ENCODE assay signal across 25 cellular contexts in the genomic region with DNA sequence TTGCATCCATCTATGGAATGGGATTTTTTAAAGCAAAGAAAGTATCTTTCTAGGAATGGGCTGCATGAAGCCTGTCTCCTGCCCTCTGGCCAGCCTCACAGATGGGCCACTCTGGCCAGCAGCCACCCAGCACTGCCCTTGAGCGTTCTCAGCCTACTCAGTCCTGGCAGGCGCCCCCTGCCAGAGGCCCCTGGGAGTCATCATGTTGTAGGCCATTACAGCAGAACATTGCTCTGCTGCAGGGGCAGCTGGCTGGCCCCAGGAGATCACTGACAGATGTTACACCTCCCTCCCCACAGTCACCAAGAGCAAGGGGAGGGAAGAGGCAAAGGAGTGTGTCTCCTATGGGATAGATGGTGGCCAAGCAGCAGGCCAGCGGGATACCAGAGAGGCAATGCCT.
DNase-seq lines count a peak whose midpoint lies in the region; ATAC-seq and TF ChIP-seq lines count a peak whose summit lies in the region.
"Had no signal": no experiment of that assay in that cellular context is flagged by ENCODE, and none has a peak within 500 bp of the region (broad histone marks: within the 10 kb centered on the region; RNA-seq: fewer than 3 reads in every experiment).

No MANE protein-coding gene starts in this region.

- H4K91ac ChIP-seq in neuronal stem cell (ENCODE audit: low read depth, low read length, poor library complexity) = no peak overlapping the region

- no peak overlapping the region for H2BK15ac ChIP-seq in neuronal stem cell (ENCODE audit: low read length)

- ATAC-seq in Right ventricle myocardium inferior = peak; percentile 72
- ATAC-seq: effector memory CD8-positive, alpha-beta T cell; esophagus mucosa; foreskin keratinocyte; GM12878; stimulated activated naive CD8-positive, alpha-beta T cell treated with anti-CD3 and anti-CD28 coated beads, Interleukin-15, amount 100 ng/mL, for 72 hours had no signal

- peaks cover 3% of the 10 kb centered on the region for H3K9me3 Mint-ChIP-seq in endodermal cell
- H3K9me3 Mint-ChIP-seq in activated CD4-positive, alpha-beta memory T cell treated with anti-CD3 and anti-CD28 coated beads for 36 hours = no peaks in the 10 kb centered on the region
- H3K9me3 Mint-ChIP-seq: activated B cell treated with CpG ODN at 0.5 μM for 24 hours; effector memory CD8-positive, alpha-beta T cell; stimulated activated naive CD8-positive, alpha-beta T cell treated with anti-CD3 and anti-CD28 coated beads, Interleukin-15, amount 100 ng/mL, for 72 hours had no signal

- no peak overlapping the region for H3K4me3 ChIP-seq in endodermal cell (ENCODE audit: low read length)
- H3K4me3 ChIP-seq in neuronal stem cell (ENCODE audit: low read length in 2 of 2) = no peak overlapping the region
- no peak overlapping the region for H3K4me3 ChIP-seq in suprapubic skin
- H3K4me3 ChIP-seq: GM12878, hepatocyte, sigmoid colon, tibial artery had no signal

- peak; percentile 74 for DNase-seq in Right ventricle myocardium inferior (ENCODE audit: missing footprints)
- DNase-seq in cardiac septum (ENCODE audit: low spot score) = no peak
- peak; percentile 47 for DNase-seq in NCI-H2171 (lab: John Stamatoyannopoulos, UW)
- DNase-seq in endodermal cell = peak; percentile 72
- DNase-seq in neuronal stem cell (ENCODE audit: low spot score) = no peak
- DNase-seq in activated CD4-positive, alpha-beta memory T cell treated with anti-CD3 and anti-CD28 coated beads for 36 hours = no peak
- no peak for DNase-seq in cerebellar nuclear complex (lab: John Stamatoyannopoulos, UW)
- no peak for DNase-seq in suprapubic skin (ENCODE audit: low spot score in 2 of 2)
- DNase-seq: activated B cell treated with CpG ODN at 0.5 μM for 24 hours; activated CD4-positive, alpha-beta T cell treated with anti-CD3 and anti-CD28 coated beads, Interleukin-2, amount 50 U/mL, for 48 hours; activated effector memory CD4-positive, alpha-beta T cell treated with Interleukin-2 at 50 U/mL for 16 hours; Caco-2; DND-41; effector memory CD8-positive, alpha-beta T cell; foreskin keratinocyte; NCI-H1417 treated with DMSO at 0.1 percent for 48 hours; nephron progenitor cell; sigmoid colon; stimulated activated CD4-positive, alpha-beta T cell treated with anti-CD3 and anti-CD28 coated beads, Interleukin-15, amount 100 ng/mL, for 24 hours; stimulated activated naive CD8-positive, alpha-beta T cell treated with anti-CD3 and anti-CD28 coated beads, Interleukin-15, amount 100 ng/mL, for 72 hours; tibial artery had no signal

- H2AK5ac ChIP-seq in neuronal stem cell (ENCODE audit: low read depth, low read length) = peak overlapping the region; percentile 43

- POLR2A ChIA-PET in activated CD4-positive, alpha-beta memory T cell treated with anti-CD3 and anti-CD28 coated beads for 36 hours (lab: Charles Lee) = no interaction called here

- H3K27me3 ChIP-seq in endodermal cell (ENCODE audit: control insufficient read depth, insufficient read depth, low read length, poor library complexity, severe bottlenecking) = no peaks in the 10 kb centered on the region
- peaks cover 0 to 4% (median 0%) of the 10 kb centered on the region in 3 experiments for H3K27me3 ChIP-seq in neuronal stem cell (ENCODE audit: control insufficient read depth in 3 of 3, insufficient read depth in 3 of 3, low read depth in 1 of 3, low read length in 3 of 3)
- no peaks in the 10 kb centered on the region for H3K27me3 ChIP-seq in suprapubic skin
- H3K27me3 ChIP-seq: foreskin keratinocyte, sigmoid colon, tibial artery had no signal

- H3K4me2 ChIP-seq in neuronal stem cell (ENCODE audit: insufficient read depth, low read length, poor library complexity, severe bottlenecking) = no peak overlapping the region
- H3K4me2 ChIP-seq: hepatocyte had no signal

- H3K27ac ChIP-seq in endodermal cell (ENCODE audit: low read depth, low read length) (no peak overlapping the region), neuronal stem cell (replicated peaks; ENCODE audit: low read length) (no peak overlapping the region), suprapubic skin (no peak overlapping the region)
- H3K27ac ChIP-seq: foreskin keratinocyte, hepatocyte, parathyroid adenoma, sigmoid colon, tibial artery had no signal

- H3K4ac ChIP-seq in neuronal stem cell (ENCODE audit: low read length) = no peak overlapping the region

- CTCF ChIA-PET in activated CD4-positive, alpha-beta memory T cell treated with anti-CD3 and anti-CD28 coated beads for 36 hours (lab: Charles Lee) = no interaction called here

- no peak overlapping the region for H3K14ac ChIP-seq in neuronal stem cell (ENCODE audit: low read length)

- intact Hi-C loops in Right ventricle myocardium inferior (cut with DNase I) (no loop called here), cardiac septum (cut with DNase I) (no loop called here)
- intact Hi-C loops in activated CD4-positive, alpha-beta memory T cell treated with anti-CD3 and anti-CD28 coated beads for 36 hours (cut with micrococcal nuclease) = no loop called here

- no peak overlapping the region for H2BK5ac ChIP-seq in neuronal stem cell (ENCODE audit: low read length)

- H3K23ac ChIP-seq in neuronal stem cell (ENCODE audit: low read depth, low read length, poor library complexity) = no peak overlapping the region

- no peak for TF ChIP-seq POLR2A in suprapubic skin (IDR thresholded peaks at IDR 0.05)

- H3K79me1 ChIP-seq in neuronal stem cell (ENCODE audit: low read depth, low read length) = no peaks in the 10 kb centered on the region

- H3K4me3 Mint-ChIP-seq in endodermal cell = no peak overlapping the region
- no peak overlapping the region for H3K4me3 Mint-ChIP-seq in activated CD4-positive, alpha-beta memory T cell treated with anti-CD3 and anti-CD28 coated beads for 36 hours
- H3K4me3 Mint-ChIP-seq: activated B cell treated with CpG ODN at 0.5 μM for 24 hours; effector memory CD8-positive, alpha-beta T cell; nephron progenitor cell; stimulated activated naive CD8-positive, alpha-beta T cell treated with anti-CD3 and anti-CD28 coated beads, Interleukin-15, amount 100 ng/mL, for 72 hours had no signal

- H3K4me1 Mint-ChIP-seq in endodermal cell = peaks cover 4% of the 10 kb centered on the region
- H3K4me1 Mint-ChIP-seq in activated CD4-positive, alpha-beta memory T cell treated with anti-CD3 and anti-CD28 coated beads for 36 hours (ENCODE audit: low read depth) = no peaks in the 10 kb centered on the region
- H3K4me1 Mint-ChIP-seq: activated B cell treated with CpG ODN at 0.5 μM for 24 hours; stimulated activated naive CD8-positive, alpha-beta T cell treated with anti-CD3 and anti-CD28 coated beads, Interleukin-15, amount 100 ng/mL, for 72 hours had no signal

- H4K8ac ChIP-seq in neuronal stem cell (ENCODE audit: low read depth, low read length) = no peak overlapping the region

- no peak overlapping the region for H3K27ac Mint-ChIP-seq in endodermal cell
- no peak overlapping the region for H3K27ac Mint-ChIP-seq in activated CD4-positive, alpha-beta memory T cell treated with anti-CD3 and anti-CD28 coated beads for 36 hours
- H3K27ac Mint-ChIP-seq: activated B cell treated with CpG ODN at 0.5 μM for 24 hours; effector memory CD8-positive, alpha-beta T cell; nephron progenitor cell; stimulated activated naive CD8-positive, alpha-beta T cell treated with anti-CD3 and anti-CD28 coated beads, Interleukin-15, amount 100 ng/mL, for 72 hours had no signal

- peaks cover 3% of the 10 kb centered on the region for H3K27me3 Mint-ChIP-seq in endodermal cell (ENCODE audit: insufficient read depth)
- H3K27me3 Mint-ChIP-seq in activated CD4-positive, alpha-beta memory T cell treated with anti-CD3 and anti-CD28 coated beads for 36 hours = peaks cover 4% of the 10 kb centered on the region
- H3K27me3 Mint-ChIP-seq: activated B cell treated with CpG ODN at 0.5 μM for 24 hours; effector memory CD8-positive, alpha-beta T cell; stimulated activated naive CD8-positive, alpha-beta T cell treated with anti-CD3 and anti-CD28 coated beads, Interleukin-15, amount 100 ng/mL, for 72 hours had no signal

- no peak overlapping the region for H2BK12ac ChIP-seq in neuronal stem cell (ENCODE audit: low read length)

- H3K9ac ChIP-seq in endodermal cell (ENCODE audit: extremely low read depth, low read length, poor library complexity, severe bottlenecking) = no peak overlapping the region
- no peak overlapping the region for H3K9ac ChIP-seq in neuronal stem cell (ENCODE audit: low read depth, low read length, poor library complexity)
- H3K9ac ChIP-seq: parathyroid adenoma had no signal

- H3K36me3 ChIP-seq in endodermal cell (ENCODE audit: control insufficient read depth, insufficient read depth, low read length) = no peaks in the 10 kb centered on the region
- no peaks in the 10 kb centered on the region for H3K36me3 ChIP-seq in neuronal stem cell (replicated peaks in 1 of 2; ENCODE audit: control insufficient read depth in 2 of 2, insufficient read depth in 2 of 2, low read length in 2 of 2)
- no peaks in the 10 kb centered on the region for H3K36me3 ChIP-seq in suprapubic skin
- H3K36me3 ChIP-seq: sigmoid colon, tibial artery had no signal

- no peak overlapping the region for H2BK120ac ChIP-seq in neuronal stem cell (ENCODE audit: low read depth, low read length)

- TF ChIP-seq EP300 in suprapubic skin (IDR thresholded peaks at IDR 0.05) = no peak

- WGBS in endodermal cell (ENCODE audit: insufficient coverage in 1 of 2, insufficient read length in 1 of 2), 2 experiments = 80% methylated on average over 2 of the region's 3 CpGs; no CpG with 5 or more reads in 1 of the 2 experiments
- WGBS in neuronal stem cell (ENCODE audit: extremely low coverage in 2 of 2, insufficient read length in 2 of 2, insufficient replicate concordance in 1 of 2), 2 donors = no CpG with 5 or more reads among the region's 3 CpGs
- WGBS in suprapubic skin = 70% methylated on average over 3 of the region's 3 CpGs

- no peak overlapping the region for H2AFZ ChIP-seq in neuronal stem cell (ENCODE audit: low read length)
- H2AFZ ChIP-seq: hepatocyte, parathyroid adenoma had no signal

- peaks cover 5% of the 10 kb centered on the region for H3K9me3 ChIP-seq in endodermal cell (ENCODE audit: control insufficient read depth, low read length)
- H3K9me3 ChIP-seq in neuronal stem cell (replicated peaks in 1 of 2; ENCODE audit: control insufficient read depth in 2 of 2, insufficient read depth in 1 of 2, low read depth in 1 of 2, low read length in 2 of 2) = no peaks in the 10 kb centered on the region
- no peaks in the 10 kb centered on the region for H3K9me3 ChIP-seq in suprapubic skin
- H3K9me3 ChIP-seq: Caco-2, sigmoid colon, tibial artery had no signal

- H3K4me1 ChIP-seq in endodermal cell (ENCODE audit: control insufficient read depth, insufficient read depth, low read length) (no peaks in the 10 kb centered on the region), neuronal stem cell (ENCODE audit: control insufficient read depth in 2 of 2, insufficient read depth in 1 of 2, low read depth in 1 of 2, low read length in 2 of 2) (peaks cover 0 to 2% of the 10 kb centered on the region in 2 donors), suprapubic skin (no peaks in the 10 kb centered on the region)
- H3K4me1 ChIP-seq: Caco-2, foreskin keratinocyte, parathyroid adenoma, sigmoid colon, tibial artery had no signal

- TF ChIP-seq CTCF in endodermal cell (conservative IDR thresholded peaks at IDR 0.05) (peak; percentile 65), suprapubic skin (IDR thresholded peaks at IDR 0.05) (no peak)

- H3K36me3 Mint-ChIP-seq in endodermal cell (ENCODE audit: low read depth) = no peaks in the 10 kb centered on the region
- H3K36me3 Mint-ChIP-seq in activated CD4-positive, alpha-beta memory T cell treated with anti-CD3 and anti-CD28 coated beads for 36 hours = no peaks in the 10 kb centered on the region

- peak overlapping the region; percentile 36 for H3K18ac ChIP-seq in neuronal stem cell (ENCODE audit: low read length)

Comparison
In these comparisons a context has a peak if more than half of its experiments do, and no peak if none do; other contexts are left out.
1. DNase-seq: peak in Right ventricle myocardium inferior (single experiment), NCI-H2171 (single experiment) and endodermal cell (single experiment); none in cardiac septum (single experiment), neuronal stem cell (single experiment), activated CD4-positive, alpha-beta memory T cell treated with anti-CD3 and anti-CD28 coated beads for 36 hours (single experiment), cerebellar nuclear complex (0 of 2) and suprapubic skin (0 of 2).